Comparison of ENCODE assay signal across 11 cellular contexts in genomic region chr22:26430600-26430999, GRCh38. TPM values are rescaled to one million over a fixed set of nuclear protein-coding genes. Genes with fewer than 3 reads are reported as not detected.
DNase-seq lines count a peak whose midpoint lies in the region; ATAC-seq, FAIRE-seq and TF ChIP-seq lines count a peak whose summit lies in the region.
"Had no signal": no experiment of that assay in that cellular context is flagged by ENCODE, and none has a peak within 500 bp of the region (broad histone marks: within the 10 kb centered on the region; RNA-seq: fewer than 3 reads in every experiment).

No MANE protein-coding gene starts in this region.

- H3K27me3 Mint-ChIP-seq in astrocyte (ENCODE audit: low read depth, unreplicated experiment): peaks cover 4% of the 10 kb centered on the region
- peaks cover 0 to 4% of the 10 kb centered on the region in 2 donors for H3K27me3 Mint-ChIP-seq in natural killer cell treated with Interleukin-12 subunit alpha and Interleukin-12 subunit beta and Interleukin-15 and Interleukin-18, amount 100 ng/mL, for 72 hours

- H3K9me3 ChIP-seq in Karpas-422 (ENCODE audit: low read length): no peaks in the 10 kb centered on the region
- H3K9me3 ChIP-seq in astrocyte (ENCODE audit: insufficient read depth, low read depth, low read length): no peaks in the 10 kb centered on the region
- H3K9me3 ChIP-seq: neutrophil had no signal

- H3K36me3 ChIP-seq in Karpas-422 (ENCODE audit: insufficient read depth, low read length): peaks cover 9% of the 10 kb centered on the region; the same call in 1 of the 2 replicates
- H3K36me3 ChIP-seq in astrocyte (ENCODE audit: insufficient read depth, low read length): no peaks in the 10 kb centered on the region

- peak overlapping the region; percentile 91 for H3K9ac ChIP-seq in Karpas-422 (ENCODE audit: low read length)
- H3K9ac ChIP-seq in astrocyte (ENCODE audit: low read length): no peak overlapping the region

- peak overlapping the region; percentile 93 for H3K27ac ChIP-seq in Karpas-422 (ENCODE audit: low read length)
- H3K27ac ChIP-seq in astrocyte (ENCODE audit: low read depth, low read length): no peak overlapping the region

- H3K4me1 ChIP-seq in Karpas-422 (ENCODE audit: low read length) (peaks cover 28% of the 10 kb centered on the region), astrocyte (ENCODE audit: insufficient read depth, low read length) (peaks cover 10% of the 10 kb centered on the region)

- H4K20me1 ChIP-seq in Karpas-422 (ENCODE audit: insufficient read depth, low read depth, low read length): peaks cover 11% of the 10 kb centered on the region; the same call in 1 of the 2 replicates
- H4K20me1 ChIP-seq in astrocyte (ENCODE audit: insufficient read depth, low read length): peaks cover 5% of the 10 kb centered on the region

- H3K9me2 ChIP-seq in Karpas-422 (replicated peaks; ENCODE audit: insufficient read depth, low read length): no peaks in the 10 kb centered on the region

- peaks cover 22% of the 10 kb centered on the region for H3K36me3 Mint-ChIP-seq in astrocyte (ENCODE audit: low read depth, unreplicated experiment)
- H3K36me3 Mint-ChIP-seq in natural killer cell treated with Interleukin-12 subunit alpha and Interleukin-12 subunit beta and Interleukin-15 and Interleukin-18, amount 100 ng/mL, for 72 hours: peaks cover 11% of the 10 kb centered on the region

- H3K4me3 ChIP-seq in Karpas-422 (ENCODE audit: low read length) (peak overlapping the region; percentile 96), astrocyte (ENCODE audit: insufficient read depth, low read depth, low read length) (no peak overlapping the region)

- no peak for FAIRE-seq in astrocyte (lab: Jason Lieb, UNC)

- H3K4me2 ChIP-seq in Karpas-422 (ENCODE audit: low read depth, low read length, poor library complexity, severe bottlenecking) (peak overlapping the region; percentile 84), astrocyte (ENCODE audit: low read length) (peak overlapping the region; percentile 94)

- H3K79me2 ChIP-seq in Karpas-422 (ENCODE audit: low read length) (peaks cover 62% of the 10 kb centered on the region), astrocyte (ENCODE audit: insufficient read depth, low read length) (peaks cover 5% of the 10 kb centered on the region)

- peaks cover 22% of the 10 kb centered on the region for H3K4me1 Mint-ChIP-seq in astrocyte (ENCODE audit: low read depth, unreplicated experiment)
- H3K4me1 Mint-ChIP-seq in natural killer cell treated with Interleukin-12 subunit alpha and Interleukin-12 subunit beta and Interleukin-15 and Interleukin-18, amount 100 ng/mL, for 72 hours (ENCODE audit: low read depth in 2 of 2): peaks cover 52 to 54% of the 10 kb centered on the region in 2 donors

- peak overlapping the region; percentile 88 for H3K4me3 Mint-ChIP-seq in astrocyte (ENCODE audit: unreplicated experiment)
- peak overlapping the region; percentile 87 for H3K4me3 Mint-ChIP-seq in natural killer cell treated with Interleukin-12 subunit alpha and Interleukin-12 subunit beta and Interleukin-15 and Interleukin-18, amount 100 ng/mL, for 72 hours

- no peak for ATAC-seq in natural killer cell treated with Interleukin-12 subunit alpha and Interleukin-12 subunit beta and Interleukin-15 and Interleukin-18, amount 100 ng/mL, for 72 hours
- no peak for ATAC-seq in HG02870 (IDR thresholded peaks at IDR 0.05; ENCODE audit: unreplicated experiment)

- H3K27me3 ChIP-seq in Karpas-422 (ENCODE audit: low read length) (no peaks in the 10 kb centered on the region), astrocyte (ENCODE audit: insufficient read depth, low read length) (no peaks in the 10 kb centered on the region)

- no peaks in the 10 kb centered on the region for H3K9me3 Mint-ChIP-seq in astrocyte (ENCODE audit: unreplicated experiment)
- no peaks in the 10 kb centered on the region for H3K9me3 Mint-ChIP-seq in natural killer cell treated with Interleukin-12 subunit alpha and Interleukin-12 subunit beta and Interleukin-15 and Interleukin-18, amount 100 ng/mL, for 72 hours

- in situ Hi-C loops in G401 (cut with HindIII; ENCODE audit: low sequenced_read_pairs): no loop called here

- H2AFZ ChIP-seq in Karpas-422 (ENCODE audit: low read length) (no peak overlapping the region), astrocyte (ENCODE audit: low read depth, low read length) (no peak overlapping the region)

- DNase-seq in G401 (ENCODE audit: low spot score) (peak; percentile 42), Karpas-422 (peak; percentile 74), astrocyte (ENCODE audit: low read depth) (no peak), superior temporal gyrus (ENCODE audit: extremely low spot score) (no peak), hepatic stellate cell (ENCODE audit: low spot score) (no peak)
- DNase-seq in natural killer cell treated with Interleukin-12 subunit alpha and Interleukin-12 subunit beta and Interleukin-15 and Interleukin-18, amount 100 ng/mL, for 72 hours (ENCODE audit: low spot score): no peak
- DNase-seq: activated CD8-positive, alpha-beta memory T cell treated with anti-CD3 and anti-CD28 coated beads, Interleukin-2, amount 50 U/mL, for 48 hours; islet precursor cell; NCI-H82 had no signal

- H3K27ac Mint-ChIP-seq in astrocyte (ENCODE audit: unreplicated experiment): peak overlapping the region; percentile 71
- peak overlapping the region; percentile 62 to 87 for H3K27ac Mint-ChIP-seq in natural killer cell treated with Interleukin-12 subunit alpha and Interleukin-12 subunit beta and Interleukin-15 and Interleukin-18, amount 100 ng/mL, for 72 hours

- no peak for TF ChIP-seq CTCF in astrocyte (IDR thresholded peaks at IDR 0.05; ENCODE audit: insufficient read depth, low read depth, low read length)

RNA-seq across cellular contexts. Expression of gene ASPHD2, which starts 1.5 kb away (rescaled TPM):
- total RNA-seq in G401 (2014; rRNA removed; shearing (Covaris generic)): 2.8 and 3.2 TPM in 2 replicates
- 30.7 and 33.3 TPM in 2 replicates for total RNA-seq in Karpas-422 (2014; rRNA removed; shearing (Covaris generic); ENCODE audit: low replicate concordance)
- total RNA-seq in astrocyte: 11.7 and 13.0 TPM in 2 replicates
- total RNA-seq in natural killer cell treated with Interleukin-12 subunit alpha and Interleukin-12 subunit beta and Interleukin-15 and Interleukin-18, amount 100 ng/mL, for 72 hours: 10 to 100 TPM in 1 of 2 donors, 1 to 10 TPM in 1; 8.5 to 13.6 TPM

RNA-seq across cellular contexts. Expression of gene HPS4, which starts 53.0 kb away (rescaled TPM):
- total RNA-seq in G401 (2014; rRNA removed; shearing (Covaris generic)): 23.6 and 32.7 TPM in 2 replicates
- 42.1 and 46.1 TPM in 2 replicates for total RNA-seq in Karpas-422 (2014; rRNA removed; shearing (Covaris generic); ENCODE audit: low replicate concordance)
- 21.9 and 25.2 TPM in 2 replicates for total RNA-seq in astrocyte
- total RNA-seq in natural killer cell treated with Interleukin-12 subunit alpha and Interleukin-12 subunit beta and Interleukin-15 and Interleukin-18, amount 100 ng/mL, for 72 hours: 10 to 100 TPM; 31.0 to 40.1 TPM

RNA-seq across cellular contexts. Expression of gene SRRD, which starts 53.1 kb away (rescaled TPM):
- 32.4 and 47.1 TPM in 2 replicates for total RNA-seq in G401 (2014; rRNA removed; shearing (Covaris generic))
- 13.8 and 43.5 TPM in 2 replicates for total RNA-seq in Karpas-422 (2014; rRNA removed; shearing (Covaris generic); ENCODE audit: low replicate concordance)
- 33.1 and 34.4 TPM in 2 replicates for total RNA-seq in astrocyte
- total RNA-seq in natural killer cell treated with Interleukin-12 subunit alpha and Interleukin-12 subunit beta and Interleukin-15 and Interleukin-18, amount 100 ng/mL, for 72 hours: 10 to 100 TPM; 28.6 to 31.8 TPM

Comparison
In these comparisons a context has a peak if more than half of its experiments do, and no peak if none do; other contexts are left out.
1. DNase-seq: peak in G401 (single experiment) and Karpas-422 (single experiment); none in astrocyte (single experiment), natural killer cell treated with Interleukin-12 subunit alpha and Interleukin-12 subunit beta and Interleukin-15 and Interleukin-18, amount 100 ng/mL, for 72 hours (single experiment), superior temporal gyrus (single experiment) and hepatic stellate cell (single experiment).